Comparison of ENCODE assay signal across 8 cellular contexts in the genomic region with DNA sequence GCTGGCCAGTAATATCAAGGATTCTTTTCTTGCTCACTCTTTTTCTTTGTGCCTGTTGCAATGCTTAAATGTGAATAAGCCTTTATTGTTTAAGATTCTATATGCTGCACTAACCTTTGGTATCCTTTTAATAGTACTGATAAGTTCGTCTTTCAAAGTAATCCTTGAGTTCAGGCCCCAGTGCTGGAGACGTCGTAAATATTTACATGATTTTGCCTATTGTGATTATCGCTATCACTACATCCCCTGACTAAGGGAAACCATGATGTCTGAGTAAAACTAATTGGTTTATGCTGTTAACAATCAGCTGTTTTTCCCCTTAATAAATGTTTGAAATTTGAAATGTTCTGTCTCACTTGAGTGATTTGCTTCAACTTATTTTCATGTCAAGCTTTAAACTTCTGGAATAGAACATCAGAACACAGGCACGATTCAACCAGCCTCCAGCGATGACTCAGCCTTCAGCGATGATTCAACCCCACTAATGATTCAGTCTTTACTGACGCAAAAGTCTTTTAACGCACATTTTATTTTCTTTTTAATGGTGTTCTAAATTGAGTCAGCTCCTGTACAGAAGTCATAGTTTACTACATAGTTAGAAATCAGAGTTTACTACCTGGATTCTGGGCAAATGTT. TPM values are rescaled to one million over a fixed set of nuclear protein-coding genes. Genes with fewer than 3 reads are reported as not detected.
DNase-seq lines count a peak whose midpoint lies in the region; ATAC-seq and TF ChIP-seq lines count a peak whose summit lies in the region.

No MANE protein-coding gene starts in this region.

- H3K4me1 ChIP-seq in PC-9 (replicated peaks; ENCODE audit: insufficient read depth): peaks cover 54% of the 10 kb centered on the region
- peaks cover 10 to 60% (median 41%) of the 10 kb centered on the region in 6 donors for H3K4me1 ChIP-seq in spleen

- H3K9me3 ChIP-seq in PC-9 (ENCODE audit: insufficient read depth, low read depth) (no peaks in the 10 kb centered on the region), spleen (no peaks in the 10 kb centered on the region)

- BruUV-seq in PC-9 (replicated peaks; lab: Mats Ljungman, UMichigan): no TSS peak

- no peaks in the 10 kb centered on the region for H3K9me3 Mint-ChIP-seq in activated naive CD8-positive, alpha-beta T cell treated with anti-CD3 and anti-CD28 coated beads, Interleukin-2, amount 10 ng/mL, durations not matched to agents 7 days and 5 days

- DNase-seq in COLO829 (ENCODE audit: low spot score) (peak; percentile 98), PC-9 (peak; percentile 50 to 70), iris pigment epithelial cell (ENCODE audit: low read depth) (peak; percentile 91), spleen (no peak), germinal center (ENCODE audit: low spot score) (no peak)
- no peak for DNase-seq in activated naive CD8-positive, alpha-beta T cell treated with anti-CD3 and anti-CD28 coated beads, Interleukin-2, amount 10 ng/mL, durations not matched to agents 7 days and 5 days
- peak in 2 of 3 donors; percentile 55 to 56 for DNase-seq in stimulated activated CD4-positive, alpha-beta T cell treated with anti-CD3 and anti-CD28 coated beads, TNF-alpha, amount 100 ng/mL, for 48 hours (ENCODE audit: low read depth in 3 of 3)

- TF ChIP-seq CTCF in PC-9 (conservative IDR thresholded peaks at IDR 0.05) (no peak), spleen (IDR thresholded peaks at IDR 0.05 in 8 of 11, conservative IDR thresholded peaks at IDR 0.05 in 3 of 11) (no peak)

- peak overlapping the region; percentile 71 for H3K4me2 ChIP-seq in PC-9

- CTCF ChIA-PET in PC-9 (lab: Charles Lee): no interaction called here

- H3K36me3 ChIP-seq in PC-9 (ENCODE audit: low read depth) (peaks cover 9% of the 10 kb centered on the region), spleen (peaks cover 0 to 60% (median 12%) of the 10 kb centered on the region in 6 donors)

- no peak overlapping the region for H2AFZ ChIP-seq in PC-9

- H3K79me2 ChIP-seq in PC-9 (ENCODE audit: low read depth): peaks cover 51% of the 10 kb centered on the region

- peak overlapping the region; percentile 36 for H3K4me3 Mint-ChIP-seq in activated naive CD8-positive, alpha-beta T cell treated with anti-CD3 and anti-CD28 coated beads, Interleukin-2, amount 10 ng/mL, durations not matched to agents 7 days and 5 days

- no peaks in the 10 kb centered on the region for H3K27me3 Mint-ChIP-seq in activated naive CD8-positive, alpha-beta T cell treated with anti-CD3 and anti-CD28 coated beads, Interleukin-2, amount 10 ng/mL, durations not matched to agents 7 days and 5 days

- POLR2A ChIA-PET in PC-9 (lab: Charles Lee; ENCODE audit: unreplicated experiment): interaction anchor here (0.6 kb wide), 1 partner anchor 11 kb away, joined by 5 read pairs; no protein-coding TSS in a partner anchor
- POLR2A ChIA-PET in activated naive CD8-positive, alpha-beta T cell treated with anti-CD3 and anti-CD28 coated beads, Interleukin-2, amount 10 ng/mL, durations not matched to agents 7 days and 5 days (lab: Charles Lee): no interaction called here

- peaks cover 43% of the 10 kb centered on the region for H3K4me1 Mint-ChIP-seq in activated naive CD8-positive, alpha-beta T cell treated with anti-CD3 and anti-CD28 coated beads, Interleukin-2, amount 10 ng/mL, durations not matched to agents 7 days and 5 days

- H3K27me3 ChIP-seq in PC-9 (ENCODE audit: insufficient read depth, low read depth): no peaks in the 10 kb centered on the region
- H3K27me3 ChIP-seq in spleen (replicated peaks in 1 of 7): no peaks in the 10 kb centered on the region

- H3K9me2 ChIP-seq in PC-9 (ENCODE audit: insufficient read depth): no peaks in the 10 kb centered on the region

- no peak for TF ChIP-seq POLR2A in spleen (IDR thresholded peaks at IDR 0.05)

- peak overlapping the region; percentile 80 for H3K27ac ChIP-seq in PC-9
- H3K27ac ChIP-seq in spleen: peak overlapping the region in 1 of 8 donors; percentile 26

- ATAC-seq in activated naive CD8-positive, alpha-beta T cell treated with anti-CD3 and anti-CD28 coated beads, Interleukin-2, amount 10 ng/mL, durations not matched to agents 7 days and 5 days (ENCODE audit: low read depth): no peak
- no peak for ATAC-seq in GM18517 (IDR thresholded peaks at IDR 0.05; ENCODE audit: unreplicated experiment)

- peaks cover 40% of the 10 kb centered on the region for H3K36me3 Mint-ChIP-seq in activated naive CD8-positive, alpha-beta T cell treated with anti-CD3 and anti-CD28 coated beads, Interleukin-2, amount 10 ng/mL, durations not matched to agents 7 days and 5 days

- H4K20me1 ChIP-seq in PC-9 (ENCODE audit: insufficient read depth): no peaks in the 10 kb centered on the region

- H3K4me3 ChIP-seq in PC-9 (peak overlapping the region; percentile 38; the same call in 1 of the 2 replicates), spleen (no peak overlapping the region)

- WGBS in spleen, 5 donors: 67 to 87% (median 76%) methylated on average over 9 of the region's 9 CpGs

- H3F3A ChIP-seq in PC-9 (ENCODE audit: insufficient read depth, low read depth): peaks cover 21% of the 10 kb centered on the region

- H3K27ac Mint-ChIP-seq in activated naive CD8-positive, alpha-beta T cell treated with anti-CD3 and anti-CD28 coated beads, Interleukin-2, amount 10 ng/mL, durations not matched to agents 7 days and 5 days: no peak overlapping the region

- intact Hi-C loops in PC-9 (cut with micrococcal nuclease; ENCODE audit: unreplicated experiment): loop anchor here (1.0 to 10.0 kb wide), 2 partner anchors 20 to 333 kb away; partner anchors contain the start of gene PRMT3
- intact Hi-C loops in spleen (cut with DNase I; ENCODE audit: low total_unique reads): no loop called here

RNA-seq across cellular contexts. Expression of gene HTATIP2, which starts 3.9 kb away (rescaled TPM):
- 180 and 194 TPM in 2 replicates for total RNA-seq in PC-9 (2021)
- total RNA-seq in activated naive CD8-positive, alpha-beta T cell treated with anti-CD3 and anti-CD28 coated beads, Interleukin-2, amount 10 ng/mL, durations not matched to agents 7 days and 5 days: 10 to 100 TPM; 46.1 to 50.9 TPM
- 10 to 100 TPM; 35.6 to 70.2 (median 43.2) TPM for total RNA-seq in spleen
- polyA plus RNA-seq in spleen: 10 to 100 TPM; 24.3 to 42.7 (median 30.6) TPM

RNA-seq across cellular contexts. Expression of gene PRMT3, which starts 20.1 kb away (rescaled TPM):
- total RNA-seq in PC-9 (2021) (20.9 and 23.6 TPM in 2 replicates), spleen (10 to 100 TPM; 12.8 to 20.7 (median 14.2) TPM)
- total RNA-seq in activated naive CD8-positive, alpha-beta T cell treated with anti-CD3 and anti-CD28 coated beads, Interleukin-2, amount 10 ng/mL, durations not matched to agents 7 days and 5 days: 10 to 100 TPM; 15.8 to 16.2 TPM
- polyA plus RNA-seq in spleen: 1 to 10 TPM; 6.9 to 9.2 (median 8.8) TPM

Comparison
In these comparisons a context has a peak if more than half of its experiments do, and no peak if none do; other contexts are left out.
1. DNase-seq: peak in COLO829 (single experiment), PC-9 (2 of 2), iris pigment epithelial cell (single experiment) and stimulated activated CD4-positive, alpha-beta T cell treated with anti-CD3 and anti-CD28 coated beads, TNF-alpha, amount 100 ng/mL, for 48 hours (2 of 3); none in activated naive CD8-positive, alpha-beta T cell treated with anti-CD3 and anti-CD28 coated beads, Interleukin-2, amount 10 ng/mL, durations not matched to agents 7 days and 5 days (single experiment), spleen (single experiment) and germinal center (single experiment).